1 cellular context compared by ENCODE assay signal in the genomic region with DNA sequence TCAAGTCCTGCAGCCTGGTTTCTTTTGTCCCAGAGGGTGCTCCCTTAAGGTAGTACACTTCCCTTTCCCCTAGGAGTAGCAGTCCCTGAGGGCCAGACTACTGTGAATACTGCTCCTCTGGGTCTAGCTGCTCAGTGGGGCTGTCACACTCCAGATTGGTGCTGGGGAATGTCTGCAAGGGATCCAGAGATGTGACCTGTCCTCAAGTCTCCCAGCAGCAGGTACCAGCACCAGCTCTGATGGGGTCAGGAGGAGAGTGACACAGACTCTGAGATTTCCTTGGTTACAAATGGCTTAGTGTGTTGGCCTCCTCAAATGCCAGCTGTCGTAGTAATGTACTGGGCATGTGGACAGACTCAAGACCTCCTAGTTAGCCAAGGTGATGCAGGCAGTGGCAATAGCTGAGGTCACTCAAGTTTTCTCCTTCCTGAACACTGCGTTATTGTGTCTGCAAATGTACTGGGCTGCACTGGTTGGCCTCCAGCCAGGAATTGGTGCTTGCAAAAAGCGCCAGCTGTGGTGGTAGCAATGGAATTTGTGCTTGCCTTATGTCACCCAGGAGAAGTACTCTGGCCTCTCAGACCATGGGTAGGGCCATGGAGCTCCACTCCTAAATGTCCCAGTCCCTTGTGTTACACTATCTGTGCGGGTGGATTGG.
TF ChIP-seq lines count a peak whose summit lies in the region.

No MANE protein-coding gene starts in this region.

TF ChIP-seq in endothelial cell of umbilical vein, 7 proteins besides CTCF, POLR2A, EP300 and RAD21 (continued from another document):
- TF ChIP-seq EZH2 (IDR thresholded peaks at IDR 0.05; ENCODE audit: borderline replicate concordance, low read depth, low read length, severe bottlenecking) = no peak
